16 cellular contexts compared by ENCODE assay signal in genomic region chr4:1520145-1520661, GRCh38.
DNase-seq lines count a peak whose midpoint lies in the region; ATAC-seq and TF ChIP-seq lines count a peak whose summit lies in the region.
"Had no signal": no experiment of that assay in that cellular context is flagged by ENCODE, and none has a peak within 500 bp of the region (broad histone marks: within the 10 kb centered on the region; RNA-seq: fewer than 3 reads in every experiment).

No MANE protein-coding gene starts in this region.

- no peaks in the 10 kb centered on the region for H3K36me3 Mint-ChIP-seq in activated T-cell treated with anti-CD3 and anti-CD28 coated beads, Interleukin-2, amount 50 U/mL, for 4 hours (ENCODE audit: insufficient read depth)

- TF ChIP-seq POLR2A in esophagus squamous epithelium (IDR thresholded peaks at IDR 0.05) = no peak

- H3K9me3 Mint-ChIP-seq in activated T-cell treated with anti-CD3 and anti-CD28 coated beads, Interleukin-2, amount 50 U/mL, for 4 hours = peaks cover 1% of the 10 kb centered on the region
- H3K9me3 Mint-ChIP-seq: T-helper 1 cell treated with Interleukin-12 subunit alpha and Interleukin-12 subunit beta and Interleukin-4 antibody, amounts not matched to agents 30 μg/mL and 1 μg/mL, for 36 hours had no signal

- H3K27ac ChIP-seq in esophagus squamous epithelium = peak overlapping the region in 2 of 4 donors; percentile 21 to 74
- H3K27ac ChIP-seq: 22Rv1, body of pancreas, C4-2B had no signal

- WGBS in esophagus squamous epithelium, 2 donors = 47 to 69% methylated on average over 6 to 7 of the region's 40 CpGs

- no peak for TF ChIP-seq CTCF in esophagus squamous epithelium (IDR thresholded peaks at IDR 0.05)

- peaks cover 4% of the 10 kb centered on the region for H3K4me1 Mint-ChIP-seq in activated T-cell treated with anti-CD3 and anti-CD28 coated beads, Interleukin-2, amount 50 U/mL, for 4 hours (ENCODE audit: low read depth)

- peak overlapping the region; percentile 29 for H3K4me3 ChIP-seq in MG63
- H3K4me3 ChIP-seq in esophagus squamous epithelium = peak overlapping the region in 3 of 4 donors; percentile 23 to 43 (median 39)
- H3K4me3 ChIP-seq: body of pancreas had no signal

- H3K36me3 ChIP-seq in MG63 (no peaks in the 10 kb centered on the region), esophagus squamous epithelium (no peaks in the 10 kb centered on the region)

- H3K4me1 ChIP-seq in esophagus squamous epithelium = peaks cover 0 to 13% (median 0%) of the 10 kb centered on the region in 3 donors

- H3K27me3 Mint-ChIP-seq in activated T-cell treated with anti-CD3 and anti-CD28 coated beads, Interleukin-2, amount 50 U/mL, for 4 hours (ENCODE audit: low read depth) = peaks cover 35% of the 10 kb centered on the region

- H3K4me3 Mint-ChIP-seq in activated T-cell treated with anti-CD3 and anti-CD28 coated beads, Interleukin-2, amount 50 U/mL, for 4 hours = no peak overlapping the region

- H3K9me3 ChIP-seq in MG63 = no peaks in the 10 kb centered on the region
- no peaks in the 10 kb centered on the region for H3K9me3 ChIP-seq in esophagus squamous epithelium

- no peaks in the 10 kb centered on the region for H3K27me3 ChIP-seq in MG63
- H3K27me3 ChIP-seq in esophagus squamous epithelium = peaks cover 0 to 94% (median 0%) of the 10 kb centered on the region in 4 donors

- ATAC-seq in activated T-cell treated with anti-CD3 and anti-CD28 coated beads, Interleukin-2, amount 50 U/mL, for 4 hours = no peak
- ATAC-seq: body of pancreas had no signal

- intact Hi-C loops in esophagus squamous epithelium (cut with DNase I) = no loop called here
- intact Hi-C loops in posterior vena cava (cut with DNase I) = no loop called here

- peak; percentile 13 for DNase-seq in NCI-H748 (lab: John Stamatoyannopoulos, UW; ENCODE audit: unreplicated experiment)
- DNase-seq in NCI-H748 treated with DMSO at 0.1 percent for 48 hours (lab: John Stamatoyannopoulos, UW) = no peak
- peak; percentile 32 for DNase-seq in MG63
- DNase-seq in esophagus squamous epithelium (lab: John Stamatoyannopoulos, UW) = no peak
- peak; percentile 69 for DNase-seq in posterior vena cava (ENCODE audit: low spot score)
- no peak for DNase-seq in activated T-cell treated with anti-CD3 and anti-CD28 coated beads, Interleukin-2, amount 50 U/mL, for 4 hours
- DNase-seq in SKM-1 (lab: John Stamatoyannopoulos, UW; ENCODE audit: unreplicated experiment) = no peak
- no peak for DNase-seq in GOT3 (lab: John Stamatoyannopoulos, UW)
- DNase-seq: activated CD4-positive, CD25-positive, alpha-beta regulatory T cell treated with anti-CD3 and anti-CD28 coated beads, Interleukin-2, amount 50 U/mL, for 72 hours; body of pancreas; EL; NCI-H187; RPMI8226 had no signal

Comparison
In these comparisons a context has a peak if more than half of its experiments do, and no peak if none do; other contexts are left out.
1. DNase-seq: peak in NCI-H748 (single experiment), MG63 (single experiment) and posterior vena cava (single experiment); none in NCI-H748 treated with DMSO at 0.1 percent for 48 hours (single experiment), esophagus squamous epithelium (single experiment), activated T-cell treated with anti-CD3 and anti-CD28 coated beads, Interleukin-2, amount 50 U/mL, for 4 hours (single experiment), SKM-1 (single experiment) and GOT3 (single experiment).